10 cellular contexts compared by ENCODE assay signal in the genomic region with DNA sequence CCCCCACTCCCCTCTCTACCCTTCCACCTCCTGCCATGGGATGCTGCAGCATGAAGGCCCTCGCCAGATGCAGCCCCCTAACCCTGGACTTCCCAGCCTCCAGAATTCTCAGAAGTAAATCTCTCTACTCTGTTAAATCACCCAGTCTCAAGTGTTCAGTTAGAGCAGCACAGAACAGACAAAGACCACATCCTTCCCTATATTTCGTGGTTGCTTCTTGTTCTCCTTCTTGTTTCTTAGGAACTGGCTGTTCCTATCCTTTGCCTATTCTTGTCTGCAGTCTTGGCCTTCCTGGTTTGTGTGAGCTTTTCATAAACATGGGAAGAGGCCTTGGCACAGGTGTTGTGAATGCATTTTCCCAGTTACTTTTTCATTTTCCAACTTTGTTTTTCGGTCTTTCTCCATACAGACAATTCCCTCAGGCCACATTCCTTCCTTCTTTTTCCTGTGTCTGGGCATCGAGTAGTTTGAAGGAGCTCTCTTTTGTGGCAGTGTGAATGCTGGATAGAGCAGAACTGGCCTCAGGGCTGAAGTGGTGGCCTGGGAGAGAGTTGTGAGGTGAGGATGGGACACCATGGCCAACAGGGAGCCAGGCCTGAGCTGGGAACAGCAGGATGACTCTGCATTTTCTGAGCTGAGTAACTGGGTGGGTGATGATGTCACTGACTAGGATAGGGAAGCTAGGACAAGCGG. TPM values are rescaled to one million over a fixed set of nuclear protein-coding genes. Genes with fewer than 3 reads are reported as not detected.
DNase-seq lines count a peak whose midpoint lies in the region; ATAC-seq and TF ChIP-seq lines count a peak whose summit lies in the region.
"Had no signal": no experiment of that assay in that cellular context is flagged by ENCODE, and none has a peak within 500 bp of the region (broad histone marks: within the 10 kb centered on the region; RNA-seq: fewer than 3 reads in every experiment).

No MANE protein-coding gene starts in this region.

- H3K27me3 Mint-ChIP-seq in Calu3 (ENCODE audit: unreplicated experiment), result no peaks in the 10 kb centered on the region
- peaks cover 8% of the 10 kb centered on the region for H3K27me3 Mint-ChIP-seq in dendritic cell treated with granulocyte-macrophage colony-stimulating factor and Interleukin-4, amounts not matched to agents 40 ng/mL and 50 ng/mL, for 4 days
- H3K27me3 Mint-ChIP-seq in neural crest cell (ENCODE audit: low read depth), result no peaks in the 10 kb centered on the region
- H3K27me3 Mint-ChIP-seq in activated T-helper 17 cell treated with anti-CD3 and anti-CD28 coated beads, Interleukin-2, amount 50 U/mL, for 72 hours, result no peaks in the 10 kb centered on the region
- H3K27me3 Mint-ChIP-seq: T-cell had no signal

- H3K36me3 Mint-ChIP-seq in Calu3 (ENCODE audit: insufficient read depth, unreplicated experiment), result peaks cover 7% of the 10 kb centered on the region
- no peaks in the 10 kb centered on the region for H3K36me3 Mint-ChIP-seq in dendritic cell treated with granulocyte-macrophage colony-stimulating factor and Interleukin-4, amounts not matched to agents 40 ng/mL and 50 ng/mL, for 4 days (ENCODE audit: low read depth)
- no peaks in the 10 kb centered on the region for H3K36me3 Mint-ChIP-seq in neural crest cell (ENCODE audit: low read depth)
- no peaks in the 10 kb centered on the region for H3K36me3 Mint-ChIP-seq in stimulated activated effector memory CD8-positive, alpha-beta T cell treated with anti-CD3 and anti-CD28 coated beads, Interleukin-12 subunit alpha, Interleukin-12 subunit beta, amount 100 ng/mL, for 72 hours
- no peaks in the 10 kb centered on the region for H3K36me3 Mint-ChIP-seq in activated T-helper 17 cell treated with anti-CD3 and anti-CD28 coated beads, Interleukin-2, amount 50 U/mL, for 72 hours (ENCODE audit: low read depth)
- H3K36me3 Mint-ChIP-seq: T-cell had no signal

- no TSS peak for BruUV-seq in Calu3 (replicated peaks; lab: Mats Ljungman, UMichigan)

- ATAC-seq in stimulated activated effector memory CD8-positive, alpha-beta T cell treated with anti-CD3 and anti-CD28 coated beads, Interleukin-12 subunit alpha, Interleukin-12 subunit beta, amount 100 ng/mL, for 72 hours, result no peak
- ATAC-seq in activated T-helper 17 cell treated with anti-CD3 and anti-CD28 coated beads, Interleukin-2, amount 50 U/mL, for 72 hours (replicated peaks), result no peak
- ATAC-seq: T-cell had no signal

- TF ChIP-seq CTCF in Calu3 (IDR thresholded peaks at IDR 0.05; ENCODE audit: unreplicated experiment) (no peak), neural crest cell (conservative IDR thresholded peaks at IDR 0.05) (no peak)

- H3K27ac Mint-ChIP-seq in Calu3 (ENCODE audit: unreplicated experiment) (peak overlapping the region; percentile 79), neural crest cell (ENCODE audit: unreplicated experiment) (peak overlapping the region; percentile 79)
- peak overlapping the region; percentile 89 for H3K27ac Mint-ChIP-seq in dendritic cell treated with granulocyte-macrophage colony-stimulating factor and Interleukin-4, amounts not matched to agents 40 ng/mL and 50 ng/mL, for 4 days
- no peak overlapping the region for H3K27ac Mint-ChIP-seq in stimulated activated effector memory CD8-positive, alpha-beta T cell treated with anti-CD3 and anti-CD28 coated beads, Interleukin-12 subunit alpha, Interleukin-12 subunit beta, amount 100 ng/mL, for 72 hours
- no peak overlapping the region for H3K27ac Mint-ChIP-seq in activated T-helper 17 cell treated with anti-CD3 and anti-CD28 coated beads, Interleukin-2, amount 50 U/mL, for 72 hours
- H3K27ac Mint-ChIP-seq: T-cell had no signal

- H3K9me3 Mint-ChIP-seq in Calu3 (ENCODE audit: low read depth, unreplicated experiment) (no peaks in the 10 kb centered on the region), neural crest cell (no peaks in the 10 kb centered on the region)
- H3K9me3 Mint-ChIP-seq in dendritic cell treated with granulocyte-macrophage colony-stimulating factor and Interleukin-4, amounts not matched to agents 40 ng/mL and 50 ng/mL, for 4 days, result no peaks in the 10 kb centered on the region
- no peaks in the 10 kb centered on the region for H3K9me3 Mint-ChIP-seq in stimulated activated effector memory CD8-positive, alpha-beta T cell treated with anti-CD3 and anti-CD28 coated beads, Interleukin-12 subunit alpha, Interleukin-12 subunit beta, amount 100 ng/mL, for 72 hours
- H3K9me3 Mint-ChIP-seq in activated T-helper 17 cell treated with anti-CD3 and anti-CD28 coated beads, Interleukin-2, amount 50 U/mL, for 72 hours, result no peaks in the 10 kb centered on the region
- H3K9me3 Mint-ChIP-seq: T-cell had no signal

- DNase-seq in Calu3, result peak; percentile 50
- DNase-seq in OCI-M1 (lab: John Stamatoyannopoulos, UW), result peak; percentile 33
- DNase-seq in neural crest cell (ENCODE audit: low read depth, low spot score), result no peak
- DNase-seq in stimulated activated effector memory CD8-positive, alpha-beta T cell treated with anti-CD3 and anti-CD28 coated beads, Interleukin-12 subunit alpha, Interleukin-12 subunit beta, amount 100 ng/mL, for 72 hours (ENCODE audit: low spot score in 2 of 2), result no peak
- DNase-seq in NCI-H1105 (lab: John Stamatoyannopoulos, UW), result no peak
- DNase-seq in stimulated activated CD4-positive, alpha-beta T cell treated with anti-CD3 and anti-CD28 coated beads, Interleukin-4, amount 100 ng/mL, for 4 hours, result no peak
- DNase-seq: NCI-H1436, T-cell had no signal

- peaks cover 19% of the 10 kb centered on the region for H3K4me1 Mint-ChIP-seq in Calu3 (ENCODE audit: low read depth, unreplicated experiment)
- H3K4me1 Mint-ChIP-seq in dendritic cell treated with granulocyte-macrophage colony-stimulating factor and Interleukin-4, amounts not matched to agents 40 ng/mL and 50 ng/mL, for 4 days (ENCODE audit: low read depth), result peaks cover 60% of the 10 kb centered on the region
- H3K4me1 Mint-ChIP-seq in neural crest cell, result peaks cover 18% of the 10 kb centered on the region
- H3K4me1 Mint-ChIP-seq in stimulated activated effector memory CD8-positive, alpha-beta T cell treated with anti-CD3 and anti-CD28 coated beads, Interleukin-12 subunit alpha, Interleukin-12 subunit beta, amount 100 ng/mL, for 72 hours, result peaks cover 12% of the 10 kb centered on the region
- H3K4me1 Mint-ChIP-seq in activated T-helper 17 cell treated with anti-CD3 and anti-CD28 coated beads, Interleukin-2, amount 50 U/mL, for 72 hours, result no peaks in the 10 kb centered on the region

- CTCF ChIA-PET in Calu3 (lab: Charles Lee), result interaction anchor here (0.6 to 2.5 kb wide), 15 partner anchors 8 to 1570 kb away, joined by 3 to 29 read pairs (median 3); no protein-coding TSS in a partner anchor

- H3K4me3 Mint-ChIP-seq in Calu3 (ENCODE audit: low read depth, unreplicated experiment) (no peak overlapping the region), neural crest cell (no peak overlapping the region)
- H3K4me3 Mint-ChIP-seq in dendritic cell treated with granulocyte-macrophage colony-stimulating factor and Interleukin-4, amounts not matched to agents 40 ng/mL and 50 ng/mL, for 4 days, result peak overlapping the region; percentile 56
- H3K4me3 Mint-ChIP-seq in stimulated activated effector memory CD8-positive, alpha-beta T cell treated with anti-CD3 and anti-CD28 coated beads, Interleukin-12 subunit alpha, Interleukin-12 subunit beta, amount 100 ng/mL, for 72 hours, result no peak overlapping the region
- no peak overlapping the region for H3K4me3 Mint-ChIP-seq in activated T-helper 17 cell treated with anti-CD3 and anti-CD28 coated beads, Interleukin-2, amount 50 U/mL, for 72 hours
- H3K4me3 Mint-ChIP-seq: T-cell had no signal

- intact Hi-C loops in Calu3 (cut with micrococcal nuclease; ENCODE audit: unreplicated experiment), result loop anchor here (5.0 kb wide), 1 partner anchor 63 kb away; no protein-coding TSS in a partner anchor
- intact Hi-C loops in dendritic cell treated with granulocyte-macrophage colony-stimulating factor and Interleukin-4, amounts not matched to agents 40 ng/mL and 50 ng/mL, for 4 days (cut with micrococcal nuclease), result loop anchor here (5.0 kb wide), 2 partner anchors 33 to 148 kb away; partner anchors contain the start of gene KRT16

RNA-seq across cellular contexts. Expression of gene KRT17, which starts 21.1 kb away (rescaled TPM):
- total RNA-seq in Calu3 (2022), result 472 and 593 TPM in 2 replicates
- total RNA-seq in neural crest cell, result not detected in 2 replicates
- total RNA-seq in activated T-helper 17 cell treated with anti-CD3 and anti-CD28 coated beads, Interleukin-2, amount 50 U/mL, for 72 hours, result 1 to 10 TPM in 1 of 2 donors, under 1 TPM in 1; 0.58 to 2.5 TPM
- total RNA-seq: T-cell had no signal

RNA-seq across cellular contexts. Expression of gene KRT16, which starts 33.0 kb away (rescaled TPM):
- total RNA-seq in Calu3 (2022), result 3.8 and 4.2 TPM in 2 replicates
- total RNA-seq in neural crest cell, result not detected in 2 replicates
- total RNA-seq in activated T-helper 17 cell treated with anti-CD3 and anti-CD28 coated beads, Interleukin-2, amount 50 U/mL, for 72 hours, result not detected
- total RNA-seq: T-cell had no signal

RNA-seq across cellular contexts. Expression of gene EIF1, which starts 43.2 kb away (rescaled TPM):
- total RNA-seq in Calu3 (2022) (807 and 937 TPM in 2 replicates), neural crest cell (617 and 620 TPM in 2 replicates)
- 100 to 1,000 TPM; 925 to 935 TPM for total RNA-seq in activated T-helper 17 cell treated with anti-CD3 and anti-CD28 coated beads, Interleukin-2, amount 50 U/mL, for 72 hours

RNA-seq across cellular contexts. Expression of gene KRT14, which starts 58.8 kb away (rescaled TPM):
- total RNA-seq in Calu3 (2022) (3.8 and 12.2 TPM in 2 replicates), neural crest cell (not detected in 2 replicates)
- not detected for total RNA-seq in activated T-helper 17 cell treated with anti-CD3 and anti-CD28 coated beads, Interleukin-2, amount 50 U/mL, for 72 hours
- total RNA-seq: T-cell had no signal

Comparison
In these comparisons a context has a peak if more than half of its experiments do, and no peak if none do; other contexts are left out.
1. DNase-seq: peak in Calu3 (single experiment) and OCI-M1 (single experiment); none in neural crest cell (single experiment), stimulated activated effector memory CD8-positive, alpha-beta T cell treated with anti-CD3 and anti-CD28 coated beads, Interleukin-12 subunit alpha, Interleukin-12 subunit beta, amount 100 ng/mL, for 72 hours (0 of 2), NCI-H1105 (single experiment) and stimulated activated CD4-positive, alpha-beta T cell treated with anti-CD3 and anti-CD28 coated beads, Interleukin-4, amount 100 ng/mL, for 4 hours (0 of 2).
2. H3K27ac Mint-ChIP-seq: peak in Calu3 (single experiment), dendritic cell treated with granulocyte-macrophage colony-stimulating factor and Interleukin-4, amounts not matched to agents 40 ng/mL and 50 ng/mL, for 4 days (single experiment) and neural crest cell (single experiment); none in stimulated activated effector memory CD8-positive, alpha-beta T cell treated with anti-CD3 and anti-CD28 coated beads, Interleukin-12 subunit alpha, Interleukin-12 subunit beta, amount 100 ng/mL, for 72 hours (single experiment) and activated T-helper 17 cell treated with anti-CD3 and anti-CD28 coated beads, Interleukin-2, amount 50 U/mL, for 72 hours (single experiment).
3. RNA of gene KRT17, which starts 21.1 kb away (total RNA-seq): 472 to 593 TPM in Calu3; 0.58 to 2.5 TPM in activated T-helper 17 cell treated with anti-CD3 and anti-CD28 coated beads, Interleukin-2, amount 50 U/mL, for 72 hours and not detected in neural crest cell; every median in the first group is over 100 times any median in the second.